In genomic region chr22:20319745-20320658, GRCh38 we compare ENCODE assay signal across 1 cellular context.
A peak's percentile ranks its signal among the peaks of the same experiment; 100 is the strongest.
TF ChIP-seq lines count a peak whose summit lies in the region.

Gene DGCR6L, minus strand, starts transcription at chr22:20320060. Its CDS starts 72 bp downstream, at chr22:20319988.

TF ChIP-seq in K562, 482 proteins besides CTCF, POLR2A, EP300 and RAD21 (continued from another document and continues in another):
- TF ChIP-seq HDAC6 (IDR thresholded peaks at IDR 0.05; ENCODE audit: low read depth, low read length), result peak; percentile 85
- TF ChIP-seq ZNF583 (CRISPR knock-in tag; IDR thresholded peaks at IDR 0.05), result peak; percentile 8; the same call in 1 of the 2 replicates
- no peak for TF ChIP-seq KHSRP (IDR thresholded peaks at IDR 0.05)
- peak; percentile 80 for TF ChIP-seq HOMEZ (CRISPR knock-in tag; IDR thresholded peaks at IDR 0.05)
- peak; percentile 23; the same call in 1 of the 2 replicates for TF ChIP-seq SMC3 (conservative IDR thresholded peaks at IDR 0.05; ENCODE audit: insufficient read depth, low read depth, low read length)
- peak; percentile 21 for TF ChIP-seq CBFB (CRISPR knock-in tag; IDR thresholded peaks at IDR 0.05)
- no peak for TF ChIP-seq ZNF224 (CRISPR knock-in tag; IDR thresholded peaks at IDR 0.05)
- peak; percentile 89 for TF ChIP-seq ZNF134 (CRISPR knock-in tag; conservative IDR thresholded peaks at IDR 0.05)
- no peak for TF ChIP-seq NELFE (IDR thresholded peaks at IDR 0.05; ENCODE audit: insufficient read depth, insufficient read length)
- peak; percentile 77 for TF ChIP-seq ETV5 (CRISPR knock-in tag; IDR thresholded peaks at IDR 0.05; ENCODE audit: low read depth)
- TF ChIP-seq USF2 (CRISPR knock-in tag; IDR thresholded peaks at IDR 0.05), result peak; percentile 14; the same call in 1 of the 2 replicates
- TF ChIP-seq ID3 (CRISPR knock-in tag; IDR thresholded peaks at IDR 0.05), result no peak
- TF ChIP-seq ID3 (tag; IDR thresholded peaks at IDR 0.05), result 0 out of 2 replicates have a peak, but pooled peaks have one; percentile 82
- no peak for TF ChIP-seq STAT5A (IDR thresholded peaks at IDR 0.05; ENCODE audit: borderline replicate concordance, low read length)
- TF ChIP-seq SRSF9 (IDR thresholded peaks at IDR 0.05; ENCODE audit: borderline replicate concordance, low read depth, low read length), result no peak
- no peak; the same call in 1 of the 2 replicates for TF ChIP-seq LARP7 (IDR thresholded peaks at IDR 0.05)
- TF ChIP-seq ZNF263 (CRISPR knock-in tag; IDR thresholded peaks at IDR 0.05; ENCODE audit: borderline replicate concordance), result no peak
- TF ChIP-seq ZNF740 (CRISPR knock-in tag; IDR thresholded peaks at IDR 0.05), result no peak
- TF ChIP-seq ZNF740 (tag; IDR thresholded peaks at IDR 0.05), result peak in 1 of 2 experiments; percentile 18; a peak in 1 of 4 replicates
- TF ChIP-seq ZNF311 (CRISPR knock-in tag; IDR thresholded peaks at IDR 0.05), result peak; percentile 43; the same call in 1 of the 2 replicates
- no peak for TF ChIP-seq MCM2 (IDR thresholded peaks at IDR 0.05; ENCODE audit: low read depth)
- TF ChIP-seq ZNF436 (CRISPR knock-in tag; IDR thresholded peaks at IDR 0.05), result peak; percentile 66
- no peak for TF ChIP-seq ZNF507 (tag; conservative IDR thresholded peaks at IDR 0.05)
- peak; percentile 71 for TF ChIP-seq BHLHE40 (IDR thresholded peaks at IDR 0.05; ENCODE audit: low read length)
- TF ChIP-seq HCFC1 (IDR thresholded peaks at IDR 0.05; ENCODE audit: low read depth, low read length), result peak; percentile 71
- TF ChIP-seq ZC3H8 (IDR thresholded peaks at IDR 0.05), result no peak
- TF ChIP-seq ZNF354B (CRISPR knock-in tag; IDR thresholded peaks at IDR 0.05), result 0 out of 2 replicates have a peak, but pooled peaks have one; percentile 48
- TF ChIP-seq CREBBP (IDR thresholded peaks at IDR 0.05; ENCODE audit: low read depth, low read length), result no peak
- TF ChIP-seq ETV6 (IDR thresholded peaks at IDR 0.05; ENCODE audit: borderline replicate concordance in 1 of 2, low read depth in 2 of 2, low read length in 1 of 2), result peak; percentile 24 to 26; a peak in 1 of 4 replicates
- TF ChIP-seq ETV6 (CRISPR knock-in tag; IDR thresholded peaks at IDR 0.05; ENCODE audit: borderline replicate concordance), result no peak
- peak; percentile 86 for TF ChIP-seq SMAD3 (CRISPR knock-in tag; conservative IDR thresholded peaks at IDR 0.05)
- peak; percentile 62 for TF ChIP-seq DMBX1 (CRISPR knock-in tag; IDR thresholded peaks at IDR 0.05; ENCODE audit: borderline replicate concordance)
- TF ChIP-seq FOXO4 (CRISPR knock-in tag; IDR thresholded peaks at IDR 0.05), result peak; percentile 89
- TF ChIP-seq RBM39 (optimal IDR thresholded peaks at IDR 0.05; ENCODE audit: low read depth, low read length), result no peak
- TF ChIP-seq RFX5 (IDR thresholded peaks at IDR 0.05; ENCODE audit: low read depth, low read length), result no peak
- TF ChIP-seq CSDE1 (IDR thresholded peaks at IDR 0.05), result no peak
- no peak for TF ChIP-seq ZNF785 (CRISPR knock-in tag; IDR thresholded peaks at IDR 0.05)
- TF ChIP-seq BRF2 (IDR thresholded peaks at IDR 0.05; ENCODE audit: borderline replicate concordance, insufficient read depth, insufficient read length), result no peak
- TF ChIP-seq CREB3 (tag; conservative IDR thresholded peaks at IDR 0.05; ENCODE audit: low read depth), result no peak
- peak; percentile 71 to 86; a peak in 2 of 4 replicates for TF ChIP-seq MLX (CRISPR knock-in tag; conservative IDR thresholded peaks at IDR 0.05)
- TF ChIP-seq ZNF398 (CRISPR knock-in tag; IDR thresholded peaks at IDR 0.05), result no peak
- no peak for TF ChIP-seq MYBL2 (IDR thresholded peaks at IDR 0.05; ENCODE audit: low read depth)
- TF ChIP-seq MYBL2 (CRISPR knock-in tag; IDR thresholded peaks at IDR 0.05; ENCODE audit: borderline replicate concordance), result 0 out of 2 replicates have a peak, but pooled peaks have one; percentile 53
- TF ChIP-seq DLX4 (CRISPR knock-in tag; IDR thresholded peaks at IDR 0.05), result no peak
- TF ChIP-seq GABPB2 (CRISPR knock-in tag; conservative IDR thresholded peaks at IDR 0.05), result peak; percentile 75; the same call in 1 of the 2 replicates
- TF ChIP-seq PURB (CRISPR knock-in tag; IDR thresholded peaks at IDR 0.05; ENCODE audit: low read depth), result peak; percentile 89; the same call in 1 of the 2 replicates
- peak; percentile 83 for TF ChIP-seq ZBTB1 (CRISPR knock-in tag; IDR thresholded peaks at IDR 0.05; ENCODE audit: borderline replicate concordance, low read depth)
- 0 out of 2 replicates have a peak, but pooled peaks have one; percentile 53 for TF ChIP-seq RFX7 (CRISPR knock-in tag; IDR thresholded peaks at IDR 0.05)
- TF ChIP-seq RBM22 (IDR thresholded peaks at IDR 0.05; ENCODE audit: low read depth, low read length, poor library complexity, severe bottlenecking), result no peak
- peak; percentile 60 for TF ChIP-seq TCF3 (CRISPR knock-in tag; IDR thresholded peaks at IDR 0.05)
- TF ChIP-seq THAP12 (CRISPR knock-in tag; IDR thresholded peaks at IDR 0.05), result peak; percentile 97
- peak; percentile 73 for TF ChIP-seq HNRNPLL (IDR thresholded peaks at IDR 0.05; ENCODE audit: low read depth, low read length, poor library complexity, severe bottlenecking)
- TF ChIP-seq SUPT5H (IDR thresholded peaks at IDR 0.05), result peak; percentile 96
- TF ChIP-seq ZBTB49 (CRISPR knock-in tag; IDR thresholded peaks at IDR 0.05; ENCODE audit: borderline replicate concordance), result peak; percentile 14; the same call in 1 of the 2 replicates
- peak; percentile 100 for TF ChIP-seq SP1 (CRISPR knock-in tag; IDR thresholded peaks at IDR 0.05)
- peak; percentile 8; the same call in 1 of the 2 replicates for TF ChIP-seq GATA2 (CRISPR knock-in tag; IDR thresholded peaks at IDR 0.05)
